In genomic region chr1:56222914-56223540, GRCh38 we compare ENCODE assay signal across 31 cellular contexts.
"Had no signal": no experiment of that assay in that cellular context is flagged by ENCODE, and none has a peak within 500 bp of the region (broad histone marks: within the 10 kb centered on the region; RNA-seq: fewer than 3 reads in every experiment).

No MANE protein-coding gene starts in this region.

- H3K9me3 ChIP-seq: ascending aorta, breast epithelium, colonic mucosa, esophagus muscularis mucosa, gastroesophageal sphincter, heart right ventricle had no signal

- H3K27me3 Mint-ChIP-seq: activated CD4-positive, alpha-beta memory T cell treated with anti-CD3 and anti-CD28 coated beads for 36 hours; activated CD4-positive, alpha-beta T cell treated with anti-CD3 and anti-CD28 coated beads for 36 hours; activated CD4-positive, alpha-beta T cell treated with anti-CD3 and anti-CD28 coated beads, Interleukin-2, amount 10 ng/mL, durations not matched to agents 24 days and 14 days; activated CD8-positive, alpha-beta memory T cell treated with anti-CD3 and anti-CD28 coated beads, Interleukin-2, amount 10 ng/mL, durations not matched to agents 7 days and 5 days; brain had no signal

- H3K27me3 ChIP-seq: ascending aorta, breast epithelium, cardiac muscle cell, colonic mucosa, esophagus muscularis mucosa, gastroesophageal sphincter, heart right ventricle had no signal

- H3K36me3 Mint-ChIP-seq: activated CD8-positive, alpha-beta memory T cell treated with anti-CD3 and anti-CD28 coated beads, Interleukin-2, amount 10 ng/mL, durations not matched to agents 7 days and 5 days; activated naive CD4-positive, alpha-beta T cell treated with anti-CD3 and anti-CD28 coated beads, Interleukin-2, amount 50 U/mL, for 72 hours; activated naive CD8-positive, alpha-beta T cell treated with anti-CD3 and anti-CD28 coated beads, Interleukin-2, amount 10 ng/mL, durations not matched to agents 7 days and 5 days; brain had no signal

- H3K27ac Mint-ChIP-seq: activated CD4-positive, alpha-beta memory T cell treated with anti-CD3 and anti-CD28 coated beads for 36 hours; activated CD4-positive, alpha-beta T cell treated with anti-CD3 and anti-CD28 coated beads for 36 hours; activated CD4-positive, alpha-beta T cell treated with anti-CD3 and anti-CD28 coated beads, Interleukin-2, amount 10 ng/mL, durations not matched to agents 24 days and 14 days; activated CD8-positive, alpha-beta memory T cell treated with anti-CD3 and anti-CD28 coated beads, Interleukin-2, amount 10 ng/mL, durations not matched to agents 7 days and 5 days; activated CD8-positive, alpha-beta T cell treated with anti-CD3 and anti-CD28 coated beads, Interleukin-2, amount 10 ng/mL, durations not matched to agents 7 days and 5 days; activated naive CD4-positive, alpha-beta T cell treated with anti-CD3 and anti-CD28 coated beads for 36 hours; activated naive CD4-positive, alpha-beta T cell treated with anti-CD3 and anti-CD28 coated beads, Interleukin-2, amount 50 U/mL, for 72 hours; activated naive CD8-positive, alpha-beta T cell treated with anti-CD3 and anti-CD28 coated beads, Interleukin-2, amount 10 ng/mL, durations not matched to agents 7 days and 5 days; activated T-helper 1 cell treated with anti-CD3 and anti-CD28 coated beads, Interleukin-12 subunit alpha, Interleukin-12 subunit beta, Interleukin-2, Interleukin-4 antibody, amounts not matched to agents 30 ng/mL and 10 ng/mL and 1 ng/mL, durations not matched to agents 14 hours and 24 hours and 36 hours; activated T-helper 2 cell treated with anti-CD3 and anti-CD28 coated beads, Interferon-gamma antibody, Interleukin-2, Interleukin-4, amounts not matched to agents 10 μg/mL and 5 μg/mL and 100 μg/mL, durations not matched to agents 14 hours and 24 hours and 36 hours; endodermal cell had no signal

- H3K27ac ChIP-seq: ascending aorta, breast epithelium, cardiac muscle cell, colonic mucosa, dorsolateral prefrontal cortex, esophagus muscularis mucosa, gastroesophageal sphincter, heart right ventricle had no signal

- ATAC-seq: activated CD4-positive, alpha-beta T cell treated with anti-CD3 and anti-CD28 coated beads for 36 hours; activated CD8-positive, alpha-beta memory T cell treated with anti-CD3 and anti-CD28 coated beads, Interleukin-2, amount 10 ng/mL, durations not matched to agents 7 days and 5 days; activated CD8-positive, alpha-beta T cell treated with anti-CD3 and anti-CD28 coated beads, Interleukin-2, amount 10 ng/mL, durations not matched to agents 7 days and 5 days; activated naive CD4-positive, alpha-beta T cell treated with anti-CD3 and anti-CD28 coated beads, Interleukin-2, amount 50 U/mL, for 72 hours; gastroesophageal sphincter; heart right ventricle had no signal

- H3K4me3 Mint-ChIP-seq: activated CD4-positive, alpha-beta memory T cell treated with anti-CD3 and anti-CD28 coated beads for 36 hours; activated CD4-positive, alpha-beta T cell treated with anti-CD3 and anti-CD28 coated beads for 36 hours; activated CD4-positive, alpha-beta T cell treated with anti-CD3 and anti-CD28 coated beads, Interleukin-2, amount 10 ng/mL, durations not matched to agents 24 days and 14 days; activated CD8-positive, alpha-beta memory T cell treated with anti-CD3 and anti-CD28 coated beads, Interleukin-2, amount 10 ng/mL, durations not matched to agents 7 days and 5 days; activated CD8-positive, alpha-beta T cell treated with anti-CD3 and anti-CD28 coated beads, Interleukin-2, amount 10 ng/mL, durations not matched to agents 7 days and 5 days; activated naive CD4-positive, alpha-beta T cell treated with anti-CD3 and anti-CD28 coated beads for 36 hours; activated naive CD8-positive, alpha-beta T cell treated with anti-CD3 and anti-CD28 coated beads, Interleukin-2, amount 10 ng/mL, durations not matched to agents 7 days and 5 days; activated T-helper 1 cell treated with anti-CD3 and anti-CD28 coated beads, Interleukin-12 subunit alpha, Interleukin-12 subunit beta, Interleukin-2, Interleukin-4 antibody, amounts not matched to agents 30 ng/mL and 10 ng/mL and 1 ng/mL, durations not matched to agents 14 hours and 24 hours and 36 hours; brain; endodermal cell had no signal

- DNase-seq: activated CD4-positive, alpha-beta memory T cell treated with anti-CD3 and anti-CD28 coated beads for 36 hours; activated CD4-positive, alpha-beta T cell treated with anti-CD3 and anti-CD28 coated beads for 36 hours; activated CD4-positive, alpha-beta T cell treated with anti-CD3 and anti-CD28 coated beads, Interleukin-2, amount 10 ng/mL, durations not matched to agents 24 days and 14 days; activated CD4-positive, CD25-positive, alpha-beta regulatory T cell; activated CD4-positive, CD25-positive, alpha-beta regulatory T cell treated with anti-CD3 and anti-CD28 coated beads, Interleukin-2, amount 50 U/mL, for 72 hours; activated CD8-positive, alpha-beta memory T cell treated with anti-CD3 and anti-CD28 coated beads, Interleukin-2, amount 10 ng/mL, durations not matched to agents 7 days and 5 days; activated CD8-positive, alpha-beta memory T cell treated with anti-CD3 and anti-CD28 coated beads, Interleukin-2, amount 50 U/mL, for 4 hours; activated CD8-positive, alpha-beta T cell treated with anti-CD3 and anti-CD28 coated beads, Interleukin-2, amount 10 ng/mL, durations not matched to agents 7 days and 5 days; activated effector memory CD4-positive, alpha-beta T cell treated with anti-CD3 and anti-CD28 coated beads, Interleukin-2, amount 50 U/mL, for 16 hours; activated naive CD4-positive, alpha-beta T cell treated with anti-CD3 and anti-CD28 coated beads for 36 hours; activated naive CD8-positive, alpha-beta T cell treated with anti-CD3 and anti-CD28 coated beads, Interleukin-2, amount 10 ng/mL, durations not matched to agents 7 days and 5 days; activated T-cell treated with anti-CD3 and anti-CD28 coated beads, Interleukin-2, amount 50 U/mL, for 1 hour; activated T-cell treated with anti-CD3 and anti-CD28 coated beads, Interleukin-2, amount 50 U/mL, for 48 hours; central memory CD4-positive, alpha-beta T cell; cerebellar nuclear complex; colonic mucosa; dorsolateral prefrontal cortex; effector memory CD4-positive, alpha-beta T cell; endodermal cell; foreskin melanocyte; heart right ventricle; T-helper 2 cell had no signal

- H3K4me3 ChIP-seq: ascending aorta, breast epithelium, cardiac muscle cell, colonic mucosa, dorsolateral prefrontal cortex, esophagus muscularis mucosa, gastroesophageal sphincter, heart right ventricle had no signal

- H3K9me3 Mint-ChIP-seq: activated CD4-positive, alpha-beta memory T cell treated with anti-CD3 and anti-CD28 coated beads for 36 hours; activated CD4-positive, alpha-beta T cell treated with anti-CD3 and anti-CD28 coated beads, Interleukin-2, amount 10 ng/mL, durations not matched to agents 24 days and 14 days; activated naive CD4-positive, alpha-beta T cell treated with anti-CD3 and anti-CD28 coated beads for 36 hours; activated naive CD8-positive, alpha-beta T cell treated with anti-CD3 and anti-CD28 coated beads, Interleukin-2, amount 10 ng/mL, durations not matched to agents 7 days and 5 days; activated T-helper 2 cell treated with anti-CD3 and anti-CD28 coated beads, Interferon-gamma antibody, Interleukin-2, Interleukin-4, amounts not matched to agents 10 μg/mL and 5 μg/mL and 100 μg/mL, durations not matched to agents 14 hours and 24 hours and 36 hours; endodermal cell had no signal

- H3K36me3 ChIP-seq: ascending aorta, breast epithelium, cardiac muscle cell, colonic mucosa, esophagus muscularis mucosa, gastroesophageal sphincter, heart right ventricle had no signal

- H3K4me1 Mint-ChIP-seq: activated CD4-positive, alpha-beta T cell treated with anti-CD3 and anti-CD28 coated beads for 36 hours; activated CD4-positive, alpha-beta T cell treated with anti-CD3 and anti-CD28 coated beads, Interleukin-2, amount 10 ng/mL, durations not matched to agents 24 days and 14 days; activated CD8-positive, alpha-beta memory T cell treated with anti-CD3 and anti-CD28 coated beads, Interleukin-2, amount 10 ng/mL, durations not matched to agents 7 days and 5 days; activated naive CD8-positive, alpha-beta T cell treated with anti-CD3 and anti-CD28 coated beads, Interleukin-2, amount 10 ng/mL, durations not matched to agents 7 days and 5 days; endodermal cell had no signal

- H3K4me1 ChIP-seq: ascending aorta, breast epithelium, colonic mucosa, esophagus muscularis mucosa, gastroesophageal sphincter, heart right ventricle had no signal
